Comparison of ENCODE assay signal across 1 cellular context in the genomic region with DNA sequence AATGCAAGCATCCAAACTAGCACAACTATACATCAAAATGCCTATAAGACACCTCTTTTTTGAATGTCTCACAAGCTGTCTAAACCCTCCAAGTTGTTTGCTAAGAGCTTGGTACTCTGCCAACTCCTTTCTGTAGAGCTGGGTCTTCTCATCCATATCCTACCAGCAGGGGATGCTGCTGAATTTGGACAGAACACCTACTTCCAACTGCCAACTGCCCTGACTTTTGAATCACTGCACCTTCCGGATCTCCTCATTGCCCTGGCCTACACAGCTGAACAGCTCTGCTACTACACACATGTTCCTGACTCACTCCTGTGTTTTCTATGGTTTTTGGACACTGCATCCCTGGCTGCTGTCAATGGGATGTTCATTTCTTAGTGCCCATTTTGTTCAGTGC.
TF ChIP-seq lines count a peak whose summit lies in the region.

No MANE protein-coding gene starts in this region.

TF ChIP-seq in H1, 55 proteins besides CTCF, POLR2A, EP300 and RAD21:
- no peak for TF ChIP-seq NANOG (IDR thresholded peaks at IDR 0.05; ENCODE audit: insufficient read depth, low read depth, low read length, poor library complexity, severe bottlenecking)
- no peak for TF ChIP-seq SIN3A (conservative IDR thresholded peaks at IDR 0.05 in 1 of 2, IDR thresholded peaks at IDR 0.05 in 1 of 2; ENCODE audit: low read depth in 1 of 2, low read length in 2 of 2)
- no peak for TF ChIP-seq CEBPB (IDR thresholded peaks at IDR 0.05; ENCODE audit: low read depth, low read length)
- no peak for TF ChIP-seq KDM4A (IDR thresholded peaks at IDR 0.05; ENCODE audit: low read depth, low read length, severe bottlenecking)
- TF ChIP-seq RFX5 (IDR thresholded peaks at IDR 0.05; ENCODE audit: borderline replicate concordance, low read depth, low read length) = no peak
- TF ChIP-seq SRF (IDR thresholded peaks at IDR 0.05; ENCODE audit: low read depth, low read length) = no peak
- no peak for TF ChIP-seq BACH1 (IDR thresholded peaks at IDR 0.05; ENCODE audit: low read length)
- TF ChIP-seq ASH2L (IDR thresholded peaks at IDR 0.05; ENCODE audit: low read length) = no peak
- TF ChIP-seq SIX5 (IDR thresholded peaks at IDR 0.05; ENCODE audit: low read depth, low read length) = no peak
- TF ChIP-seq FOSL1 (IDR thresholded peaks at IDR 0.05; ENCODE audit: insufficient read depth, low read depth, low read length) = no peak
